9 cellular contexts compared by ENCODE assay signal in the genomic region with DNA sequence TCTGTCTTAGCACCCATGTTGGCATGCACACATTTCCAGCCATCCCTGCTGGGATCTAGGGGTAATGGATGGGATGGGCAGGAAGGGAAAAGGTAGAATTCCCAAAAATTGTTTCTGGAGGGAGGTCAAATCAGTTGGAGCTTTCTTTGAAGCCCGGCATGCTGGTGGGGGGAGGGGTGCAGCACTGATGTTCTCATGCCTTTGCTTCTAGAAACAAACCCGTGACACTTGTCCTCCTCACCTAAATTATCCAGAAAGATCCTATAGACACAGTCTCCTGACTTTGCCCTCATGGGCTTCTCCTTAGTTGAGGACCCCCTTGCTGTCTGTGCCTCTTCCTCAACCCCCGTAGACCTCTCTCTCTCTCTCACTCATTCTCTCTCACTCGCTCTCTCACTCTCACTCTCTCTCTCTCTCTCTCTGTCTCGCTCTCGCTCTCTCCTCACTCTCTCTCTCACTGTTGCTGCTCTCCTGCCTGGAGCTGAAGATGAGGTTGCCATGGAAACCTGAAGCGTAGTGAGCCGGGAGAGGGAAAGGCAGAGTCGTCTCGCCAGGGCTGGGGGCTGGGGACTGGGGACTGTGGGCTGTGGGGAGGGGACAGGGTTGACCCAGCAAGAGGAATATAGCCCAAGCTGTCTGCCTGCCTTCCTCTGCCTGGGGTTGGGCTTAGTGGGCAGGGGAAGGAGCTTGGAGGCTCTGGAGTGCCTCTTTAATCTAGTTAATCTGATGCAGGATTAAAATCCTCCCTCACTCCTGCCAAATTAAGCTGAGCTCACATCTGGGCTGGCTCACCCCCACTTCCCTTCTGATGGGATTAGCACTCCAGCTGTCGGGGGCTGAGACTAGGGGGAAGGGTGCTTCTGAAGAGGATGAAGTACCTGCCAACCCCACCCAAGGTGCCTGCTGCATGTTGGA.
DNase-seq lines count a peak whose midpoint lies in the region; ATAC-seq and TF ChIP-seq lines count a peak whose summit lies in the region.
"Had no signal": no experiment of that assay in that cellular context is flagged by ENCODE, and none has a peak within 500 bp of the region (broad histone marks: within the 10 kb centered on the region; RNA-seq: fewer than 3 reads in every experiment).

No MANE protein-coding gene starts in this region.

- DNase-seq in D341Med (ENCODE audit: low spot score) (peak; percentile 92), NCI-H524 (lab: John Stamatoyannopoulos, UW) (peak; percentile 96 to 99)
- DNase-seq in effector memory CD4-positive, alpha-beta T cell: no peak

- H3K4me3 ChIP-seq in effector memory CD4-positive, alpha-beta T cell (ENCODE audit: insufficient read depth, low read depth, low read length, poor library complexity, severe bottlenecking): no peak overlapping the region
- H3K4me3 ChIP-seq in neutrophil (ENCODE audit: low read depth in 1 of 2, low read length in 1 of 2): no peak overlapping the region

- no peaks in the 10 kb centered on the region for H3K9me3 ChIP-seq in effector memory CD4-positive, alpha-beta T cell (ENCODE audit: control insufficient read depth, low read length)
- H3K9me3 ChIP-seq in neutrophil: no peaks in the 10 kb centered on the region

- H3K36me3 ChIP-seq in effector memory CD4-positive, alpha-beta T cell (ENCODE audit: control insufficient read depth, insufficient read depth, low read length): peaks cover 28% of the 10 kb centered on the region
- peaks cover 84% of the 10 kb centered on the region for H3K36me3 ChIP-seq in neutrophil

- H3K27me3 ChIP-seq in effector memory CD4-positive, alpha-beta T cell (replicated peaks; ENCODE audit: control insufficient read depth, insufficient read depth, low read length, poor library complexity, severe bottlenecking): no peaks in the 10 kb centered on the region
- H3K27me3 ChIP-seq in neutrophil: no peaks in the 10 kb centered on the region

- peak overlapping the region; percentile 37 for H3K27ac ChIP-seq in effector memory CD4-positive, alpha-beta T cell (ENCODE audit: insufficient read depth, low read length, poor library complexity, severe bottlenecking)
- H3K27ac ChIP-seq in neutrophil: peak overlapping the region; percentile 87
- H3K27ac ChIP-seq: VCaP had no signal

- no peak for ATAC-seq in GM21786 (IDR thresholded peaks at IDR 0.05; ENCODE audit: unreplicated experiment)
- no peak for ATAC-seq in HG02981 (IDR thresholded peaks at IDR 0.05; ENCODE audit: unreplicated experiment)
- no peak for ATAC-seq in HG03095 (IDR thresholded peaks at IDR 0.05; ENCODE audit: unreplicated experiment)
- ATAC-seq in GM21576 (IDR thresholded peaks at IDR 0.05; ENCODE audit: unreplicated experiment): no peak

- TF ChIP-seq CTCF in neutrophil (IDR thresholded peaks at IDR 0.05): no peak

- H3K4me1 ChIP-seq in effector memory CD4-positive, alpha-beta T cell (ENCODE audit: control insufficient read depth, insufficient read depth, low read length, poor library complexity, severe bottlenecking): peaks cover 79% of the 10 kb centered on the region
- H3K4me1 ChIP-seq in neutrophil (ENCODE audit: control insufficient read depth in 1 of 2, insufficient read depth in 1 of 2, low read depth in 1 of 2, low read length in 1 of 2): peaks cover 98 to 99% of the 10 kb centered on the region in 2 experiments

Comparison
In these comparisons a context has a peak if more than half of its experiments do, and no peak if none do; other contexts are left out.
1. DNase-seq: peak in D341Med (single experiment) and NCI-H524 (2 of 2); none in effector memory CD4-positive, alpha-beta T cell (0 of 3).